ENCODE assay signal across 8 cellular contexts in genomic region chr2:233082222-233082933, GRCh38. TPM values are rescaled to one million over a fixed set of nuclear protein-coding genes. Genes with fewer than 3 reads are reported as not detected.
DNase-seq lines count a peak whose midpoint lies in the region; ATAC-seq and TF ChIP-seq lines count a peak whose summit lies in the region.

No MANE protein-coding gene starts in this region.

- DNase-seq in right lobe of liver (peak in 1 of 3 donors; percentile 37), NCI-H2081 (lab: John Stamatoyannopoulos, UW) (no peak), NCI-H128 (lab: John Stamatoyannopoulos, UW; ENCODE audit: unreplicated experiment) (no peak), inferior parietal cortex (ENCODE audit: extremely low spot score) (no peak), GM03348 (ENCODE audit: low spot score) (no peak)

- no peak for TF ChIP-seq POLR2A in right lobe of liver (IDR thresholded peaks at IDR 0.05)

- peaks cover 6% of the 10 kb centered on the region; the same call in 1 of the 2 replicates for H3F3A ChIP-seq in OCI-LY1 (ENCODE audit: insufficient read depth, low read length)

- H3K4me1 ChIP-seq in OCI-LY1 (ENCODE audit: insufficient read depth, low read length, severe bottlenecking) (peaks cover 96% of the 10 kb centered on the region), right lobe of liver (no peaks in the 10 kb centered on the region)

- H3K4me3 ChIP-seq in OCI-LY1 (ENCODE audit: low read depth, low read length, poor library complexity, severe bottlenecking) (no peak overlapping the region), right lobe of liver (no peak overlapping the region)

- TF ChIP-seq CTCF in OCI-LY1 (IDR thresholded peaks at IDR 0.05; ENCODE audit: low read length) (no peak), right lobe of liver (IDR thresholded peaks at IDR 0.05) (no peak)

- H2AFZ ChIP-seq in OCI-LY1 (ENCODE audit: low read length) = no peak overlapping the region

- H3K4me2 ChIP-seq in OCI-LY1 (ENCODE audit: low read length) = peak overlapping the region; percentile 57

- no peaks in the 10 kb centered on the region for H3K79me2 ChIP-seq in OCI-LY1 (ENCODE audit: insufficient read depth, low read length)

- H3K27me3 ChIP-seq in OCI-LY1 (ENCODE audit: insufficient read depth, low read length) = no peaks in the 10 kb centered on the region
- no peaks in the 10 kb centered on the region for H3K27me3 ChIP-seq in right lobe of liver

- intact Hi-C loops in right lobe of liver (cut with DNase I) = no loop called here

- H3K9me2 ChIP-seq in OCI-LY1 (ENCODE audit: low read depth, low read length) = no peaks in the 10 kb centered on the region

- H4K20me1 ChIP-seq in OCI-LY1 (ENCODE audit: insufficient read depth, low read length) = no peaks in the 10 kb centered on the region

- H3K9ac ChIP-seq in OCI-LY1 (ENCODE audit: low read length) = peak overlapping the region; percentile 64

- H3K27ac ChIP-seq in OCI-LY1 (ENCODE audit: low read depth, low read length, poor library complexity, severe bottlenecking) (peak overlapping the region; percentile 95), right lobe of liver (peak overlapping the region; percentile 46 to 87 (median 76))

- H3K36me3 ChIP-seq in OCI-LY1 (ENCODE audit: insufficient read depth, low read length) = peaks cover 18% of the 10 kb centered on the region; the same call in 1 of the 2 replicates
- H3K36me3 ChIP-seq in right lobe of liver = no peaks in the 10 kb centered on the region

- H3K9me3 ChIP-seq in OCI-LY1 (ENCODE audit: low read length) (no peaks in the 10 kb centered on the region), right lobe of liver (no peaks in the 10 kb centered on the region)

- WGBS in right lobe of liver (ENCODE audit: insufficient coverage, low coverage, low lambda C conversion rate, missing lambda C conversion rate) = 31% methylated on average over 10 of the region's 11 CpGs

- ATAC-seq in GM18907 (IDR thresholded peaks at IDR 0.05; ENCODE audit: unreplicated experiment) (peak; percentile 43), HG02759 (IDR thresholded peaks at IDR 0.05; ENCODE audit: unreplicated experiment) (peak; percentile 46), right lobe of liver (no peak)

RNA-seq across cellular contexts. Expression of gene INPP5D, which starts 22.2 kb away (rescaled TPM):
- total RNA-seq in right lobe of liver = 1 to 10 TPM; 3.5 to 8.1 (median 5.5) TPM

RNA-seq across cellular contexts. Expression of gene NEU2, which starts 49.9 kb away (rescaled TPM):
- total RNA-seq in right lobe of liver = not detected

Comparison
In these comparisons a context has a peak if more than half of its experiments do, and no peak if none do; other contexts are left out.
1. ATAC-seq: peak in GM18907 (single experiment) and HG02759 (single experiment); none in right lobe of liver (0 of 4).